In the genomic region with DNA sequence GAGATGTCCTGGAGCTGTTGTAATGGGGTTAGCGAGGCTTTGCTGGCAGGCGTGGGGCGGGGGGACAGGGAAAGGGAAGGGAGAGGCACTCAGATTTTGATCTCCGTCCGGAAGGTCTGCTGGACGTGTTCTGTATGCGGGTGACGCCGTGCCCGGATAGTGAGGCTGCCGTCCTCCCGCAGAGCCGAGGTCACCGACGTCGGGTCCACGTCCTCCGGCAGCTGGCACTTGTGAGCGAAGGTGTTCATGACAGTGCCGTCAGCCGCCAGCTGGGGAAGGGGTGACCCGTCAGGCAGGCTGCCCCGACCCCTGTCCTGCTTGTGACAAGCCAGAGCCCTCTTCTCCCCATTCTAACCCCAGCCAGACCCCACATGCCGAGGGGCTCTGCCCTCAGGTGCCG, we compare ENCODE assay signal across 21 cellular contexts. TPM values are rescaled to one million over a fixed set of nuclear protein-coding genes. Genes with fewer than 3 reads are reported as not detected.
DNase-seq lines count a peak whose midpoint lies in the region; ATAC-seq, FAIRE-seq and TF ChIP-seq lines count a peak whose summit lies in the region.
"Had no signal": no experiment of that assay in that cellular context is flagged by ENCODE, and none has a peak within 500 bp of the region (broad histone marks: within the 10 kb centered on the region; RNA-seq: fewer than 3 reads in every experiment).

No MANE protein-coding gene starts in this region.

- no peak for ATAC-seq in stimulated activated effector memory CD8-positive, alpha-beta T cell treated with anti-CD3 and anti-CD28 coated beads, Interleukin-12 subunit alpha, Interleukin-12 subunit beta, amount 100 ng/mL, for 72 hours
- no peak for ATAC-seq in HG02884 (IDR thresholded peaks at IDR 0.05; ENCODE audit: unreplicated experiment)
- ATAC-seq in HG03097 (IDR thresholded peaks at IDR 0.05; ENCODE audit: low FRiP score, unreplicated experiment): no peak
- ATAC-seq: esophagus mucosa; stimulated activated naive CD8-positive, alpha-beta T cell treated with anti-CD3 and anti-CD28 coated beads, Interleukin-15, Interleukin-2, amounts not matched to agents 100 U/mL and 50 U/mL, for 24 hours had no signal

- no peak overlapping the region for H3K4ac ChIP-seq in mesendoderm (ENCODE audit: low read depth, low read length)

- no peak overlapping the region for H2BK120ac ChIP-seq in mesendoderm (ENCODE audit: low read depth, low read length)

- no peak overlapping the region for H3K4me3 Mint-ChIP-seq in stimulated activated effector memory CD8-positive, alpha-beta T cell treated with anti-CD3 and anti-CD28 coated beads, Interleukin-12 subunit alpha, Interleukin-12 subunit beta, amount 100 ng/mL, for 72 hours
- H3K4me3 Mint-ChIP-seq: activated B cell treated with CpG ODN at 0.5 μM for 24 hours; T-helper 1 cell treated with Interleukin-12 subunit alpha and Interleukin-12 subunit beta and Interleukin-4 antibody, amounts not matched to agents 30 μg/mL and 1 μg/mL, for 36 hours had no signal

- H3K9ac ChIP-seq in duodenal mucosa (ENCODE audit: low read depth in 1 of 2, low read length in 2 of 2): peak overlapping the region in 1 of 2 donors; percentile 43
- H3K9ac ChIP-seq in mesendoderm (ENCODE audit: low read length): no peak overlapping the region

- H3K4me3 ChIP-seq in duodenal mucosa (ENCODE audit: low read depth in 1 of 2, low read length in 2 of 2): no peak overlapping the region
- no peak overlapping the region for H3K4me3 ChIP-seq in mesendoderm (ENCODE audit: low read length)

- no peak overlapping the region for H2BK5ac ChIP-seq in mesendoderm (ENCODE audit: low read length)

- peak overlapping the region; percentile 20 for H3K27ac ChIP-seq in duodenal mucosa (ENCODE audit: low read depth, low read length)
- H3K27ac ChIP-seq in mesendoderm (ENCODE audit: low read depth, low read length): no peak overlapping the region

- TF ChIP-seq POLR2A in GM12891 (IDR thresholded peaks at IDR 0.05; ENCODE audit: low read depth, low read length): no peak

- H3K36me3 Mint-ChIP-seq in stimulated activated effector memory CD8-positive, alpha-beta T cell treated with anti-CD3 and anti-CD28 coated beads, Interleukin-12 subunit alpha, Interleukin-12 subunit beta, amount 100 ng/mL, for 72 hours: no peaks in the 10 kb centered on the region
- H3K36me3 Mint-ChIP-seq: CD8-positive, alpha-beta memory T cell had no signal

- H4K8ac ChIP-seq in mesendoderm (ENCODE audit: low read depth, low read length): no peak overlapping the region

- DNase-seq in GM12891 (ENCODE audit: insufficient read length, low spot score) (no peak), mesendoderm (no peak), NCI-H1092 treated with DMSO at 0.1 percent for 48 hours (lab: John Stamatoyannopoulos, UW) (no peak)
- no peak for DNase-seq in stimulated activated effector memory CD8-positive, alpha-beta T cell treated with anti-CD3 and anti-CD28 coated beads, Interleukin-12 subunit alpha, Interleukin-12 subunit beta, amount 100 ng/mL, for 72 hours (ENCODE audit: low spot score in 2 of 2)
- no peak for DNase-seq in central memory CD4-positive, alpha-beta T cell
- DNase-seq: activated B cell treated with CpG ODN at 0.5 μM for 24 hours; CD8-positive, alpha-beta memory T cell; dermis blood vessel endothelial cell; Karpas-422; NCI-H1436 treated with DMSO at 0.1 percent for 48 hours; NCI-H345; stimulated activated CD4-positive, alpha-beta T cell treated with anti-CD3 and anti-CD28 coated beads, Interleukin-12 subunit alpha, Interleukin-12 subunit beta, amount 100 ng/mL, for 4 hours; stimulated activated naive CD8-positive, alpha-beta T cell treated with anti-CD3 and anti-CD28 coated beads, Interleukin-15, Interleukin-2, amounts not matched to agents 100 U/mL and 50 U/mL, for 24 hours had no signal

- peak; percentile 16 for FAIRE-seq in GM12891 (lab: Jason Lieb, UNC)
- FAIRE-seq: keratinocyte had no signal

- H3K23ac ChIP-seq in mesendoderm (ENCODE audit: low read length): no peak overlapping the region

- no peak overlapping the region for H3K4me2 ChIP-seq in mesendoderm (ENCODE audit: low read length)

- no peaks in the 10 kb centered on the region for H3K9me3 ChIP-seq in duodenal mucosa (ENCODE audit: control insufficient read depth in 1 of 2, low read length in 2 of 2)

- H3K27ac Mint-ChIP-seq in stimulated activated effector memory CD8-positive, alpha-beta T cell treated with anti-CD3 and anti-CD28 coated beads, Interleukin-12 subunit alpha, Interleukin-12 subunit beta, amount 100 ng/mL, for 72 hours: peak overlapping the region; percentile 45
- H3K27ac Mint-ChIP-seq: activated T-helper 2 cell treated with anti-CD3 and anti-CD28 coated beads, Interferon-gamma antibody, Interleukin-2, Interleukin-4, amounts not matched to agents 10 μg/mL and 5 μg/mL and 100 μg/mL, durations not matched to agents 14 hours and 24 hours and 36 hours; CD8-positive, alpha-beta memory T cell; T-helper 1 cell treated with Interleukin-12 subunit alpha and Interleukin-12 subunit beta and Interleukin-4 antibody, amounts not matched to agents 30 μg/mL and 1 μg/mL, for 36 hours had no signal

- H3K36me3 ChIP-seq in duodenal mucosa (ENCODE audit: control insufficient read depth in 1 of 2, insufficient read depth in 2 of 2, low read length in 2 of 2) (no peaks in the 10 kb centered on the region), mesendoderm (ENCODE audit: control insufficient read depth, insufficient read depth, low read length) (no peaks in the 10 kb centered on the region)

- H3K79me1 ChIP-seq in mesendoderm (ENCODE audit: low read length): no peaks in the 10 kb centered on the region

- peak overlapping the region; percentile 6 for H3K56ac ChIP-seq in mesendoderm (ENCODE audit: low read length)

- H3K9me3 Mint-ChIP-seq in stimulated activated effector memory CD8-positive, alpha-beta T cell treated with anti-CD3 and anti-CD28 coated beads, Interleukin-12 subunit alpha, Interleukin-12 subunit beta, amount 100 ng/mL, for 72 hours: no peaks in the 10 kb centered on the region
- H3K9me3 Mint-ChIP-seq: activated B cell treated with CpG ODN at 0.5 μM for 24 hours; activated T-helper 2 cell treated with anti-CD3 and anti-CD28 coated beads, Interferon-gamma antibody, Interleukin-2, Interleukin-4, amounts not matched to agents 10 μg/mL and 5 μg/mL and 100 μg/mL, durations not matched to agents 14 hours and 24 hours and 36 hours; CD8-positive, alpha-beta memory T cell; T-helper 1 cell treated with Interleukin-12 subunit alpha and Interleukin-12 subunit beta and Interleukin-4 antibody, amounts not matched to agents 30 μg/mL and 1 μg/mL, for 36 hours had no signal

- H2BK15ac ChIP-seq in mesendoderm (replicated peaks; ENCODE audit: low read depth): no peak overlapping the region

- no peaks in the 10 kb centered on the region for H3K79me2 ChIP-seq in mesendoderm (ENCODE audit: control insufficient read depth, insufficient read depth, low read length)

- H3K4me1 ChIP-seq in duodenal mucosa (ENCODE audit: control insufficient read depth in 1 of 2, insufficient read depth in 2 of 2, low read length in 2 of 2): peaks cover 12 to 18% of the 10 kb centered on the region in 2 donors
- peaks cover 6% of the 10 kb centered on the region for H3K4me1 ChIP-seq in mesendoderm (ENCODE audit: control insufficient read depth, low read depth, low read length)

- peaks cover 16% of the 10 kb centered on the region for H3K4me1 Mint-ChIP-seq in stimulated activated effector memory CD8-positive, alpha-beta T cell treated with anti-CD3 and anti-CD28 coated beads, Interleukin-12 subunit alpha, Interleukin-12 subunit beta, amount 100 ng/mL, for 72 hours

- WGBS in mesendoderm (ENCODE audit: extremely low coverage, insufficient coverage, low lambda C conversion rate): no CpG with 5 or more reads among the region's 25 CpGs

- H3K27me3 ChIP-seq in duodenal mucosa (ENCODE audit: control insufficient read depth in 1 of 2, insufficient read depth in 2 of 2, low read length in 2 of 2) (no peaks in the 10 kb centered on the region), mesendoderm (ENCODE audit: insufficient read depth, low read length, poor library complexity) (no peaks in the 10 kb centered on the region)

- no peak overlapping the region for H4K5ac ChIP-seq in mesendoderm (ENCODE audit: low read length)

- H3K18ac ChIP-seq in mesendoderm (ENCODE audit: low read length): no peak overlapping the region

- H2AK5ac ChIP-seq in mesendoderm (ENCODE audit: low read length): no peak overlapping the region

TF ChIP-seq in GM12891, 5 proteins besides CTCF, POLR2A, EP300 and RAD21:
- TF ChIP-seq POU2F2 (IDR thresholded peaks at IDR 0.05; ENCODE audit: low read depth, low read length) (no peak), PAX5 (IDR thresholded peaks at IDR 0.05; ENCODE audit: insufficient read depth, low read length, severe bottlenecking) (no peak), SPI1 (IDR thresholded peaks at IDR 0.05; ENCODE audit: low read depth, low read length) (no peak), TAF1 (IDR thresholded peaks at IDR 0.05; ENCODE audit: low read depth, low read length) (no peak), POLR2AphosphoS5 (IDR thresholded peaks at IDR 0.05; ENCODE audit: low read depth, low read length) (no peak)

RNA-seq across cellular contexts. Expression of a gene that starts 2.4 kb away (rescaled TPM):
- 0.19 TPM for polyA plus RNA-seq in GM12891 (2012; ENCODE audit: low read depth, missing spikeins)
- polyA plus RNA-seq in mesendoderm (2013, experiment 1 of 2): 0.03 TPM
- polyA plus RNA-seq in mesendoderm (2013, experiment 2 of 2): 0.07 TPM
- polyA plus RNA-seq: CD8-positive, alpha-beta memory T cell had no signal

RNA-seq across cellular contexts. Expression of a gene that starts 6.3 kb away (rescaled TPM):
- polyA plus RNA-seq in GM12891 (2012; ENCODE audit: low read depth, missing spikeins): 0.40 TPM
- polyA plus RNA-seq in mesendoderm (2013, experiment 1 of 2): 0.29 TPM
- polyA plus RNA-seq in mesendoderm (2013, experiment 2 of 2): 0.28 TPM
- polyA plus RNA-seq: AG04450; CD8-positive, alpha-beta memory T cell; keratinocyte had no signal

RNA-seq across cellular contexts. Expression of a gene that starts 11.5 kb away (rescaled TPM):
- 0.04 TPM for polyA plus RNA-seq in GM12891 (2012; ENCODE audit: low read depth, missing spikeins)
- polyA plus RNA-seq in mesendoderm (2013, experiment 1 of 2): 0.03 TPM
- 0.04 TPM for polyA plus RNA-seq in mesendoderm (2013, experiment 2 of 2)
- polyA plus RNA-seq: AG04450; CD8-positive, alpha-beta memory T cell; keratinocyte had no signal

RNA-seq across cellular contexts. Expression of a gene that starts 28.1 kb away (rescaled TPM):
- polyA plus RNA-seq in GM12891 (2012; ENCODE audit: low read depth, missing spikeins): not detected
- 0.86 TPM for polyA plus RNA-seq in mesendoderm (2013, experiment 1 of 2)
- 0.74 TPM for polyA plus RNA-seq in mesendoderm (2013, experiment 2 of 2)
- polyA plus RNA-seq: CD8-positive, alpha-beta memory T cell; keratinocyte had no signal

RNA-seq across cellular contexts. Expression of a gene that starts 39.6 kb away (rescaled TPM):
- 32.4 TPM for polyA plus RNA-seq in GM12891 (2012; ENCODE audit: low read depth, missing spikeins)
- polyA plus RNA-seq in mesendoderm (2013, experiment 1 of 2): 16.0 TPM
- polyA plus RNA-seq in mesendoderm (2013, experiment 2 of 2): 15.4 TPM
